1 cellular context compared by ENCODE assay signal in the genomic region with DNA sequence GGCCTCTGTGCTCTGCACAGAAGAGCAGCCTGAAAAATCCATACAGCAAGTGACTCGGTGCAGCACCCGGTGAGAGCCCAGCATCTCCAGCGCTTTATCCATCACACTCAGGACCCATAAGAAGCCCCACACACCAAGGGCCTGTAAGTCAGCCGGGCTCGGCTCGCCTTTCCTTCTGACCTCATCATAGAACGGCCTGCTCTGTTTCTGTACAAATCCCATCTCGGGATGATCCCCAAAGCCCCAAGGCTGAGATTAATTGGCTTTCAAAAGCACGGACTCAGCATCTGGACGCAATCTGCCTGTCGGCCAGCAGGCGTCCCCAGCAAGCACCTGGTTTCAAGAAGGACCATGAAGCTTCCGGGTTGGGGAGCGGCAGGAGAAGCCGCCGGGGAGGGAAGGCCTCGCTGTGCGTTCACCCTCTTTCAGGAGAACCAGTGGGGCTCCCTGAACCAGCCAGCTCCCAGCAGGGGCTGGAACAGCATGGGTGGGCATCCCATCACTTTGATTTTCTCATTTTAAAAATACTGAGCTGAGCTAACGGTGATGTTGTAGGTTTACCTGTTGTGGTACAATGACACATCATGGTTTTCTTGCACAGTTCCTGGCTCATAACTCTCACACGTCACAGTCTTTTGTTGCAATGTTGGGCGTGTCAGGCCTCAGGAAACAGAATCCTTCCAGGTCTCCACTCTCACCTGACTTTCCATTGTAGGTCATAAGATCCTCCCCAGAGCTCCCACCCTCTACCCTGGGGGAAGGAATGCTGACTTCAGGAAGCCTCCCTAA.
TF ChIP-seq lines count a peak whose summit lies in the region.

No MANE protein-coding gene starts in this region.

TF ChIP-seq in SK-N-SH, 30 proteins besides CTCF, POLR2A, EP300 and RAD21 (continued from another document):
- TF ChIP-seq USF2 (IDR thresholded peaks at IDR 0.05; ENCODE audit: borderline replicate concordance, low read depth, low read length) (0 out of 2 replicates have a peak, but pooled peaks have one; percentile 5), GATA2 (CRISPR knock-in tag; IDR thresholded peaks at IDR 0.05) (no peak), POLR2AphosphoS5 (IDR thresholded peaks at IDR 0.05; ENCODE audit: low read depth, low read length) (peak; percentile 82), RCOR1 (IDR thresholded peaks at IDR 0.05; ENCODE audit: low read length) (peak; percentile 72), FOXM1 (IDR thresholded peaks at IDR 0.05; ENCODE audit: low read depth) (no peak), NRF1 (IDR thresholded peaks at IDR 0.05; ENCODE audit: low read depth, low read length) (no peak), TEAD4 (IDR thresholded peaks at IDR 0.05; ENCODE audit: borderline replicate concordance, insufficient read depth) (no peak), TAF1 (IDR thresholded peaks at IDR 0.05; ENCODE audit: borderline replicate concordance, low read depth, low read length) (peak; percentile 50; the same call in 1 of the 2 replicates), MEF2A (IDR thresholded peaks at IDR 0.05; ENCODE audit: borderline replicate concordance, low read depth) (no peak), SMC3 (IDR thresholded peaks at IDR 0.05; ENCODE audit: low read depth, low read length) (peak; percentile 51; the same call in 1 of the 2 replicates), MAX (IDR thresholded peaks at IDR 0.05; ENCODE audit: low read depth) (peak; percentile 87), RFX5 (IDR thresholded peaks at IDR 0.05; ENCODE audit: low read length) (no peak), EZH2phosphoT487 (IDR thresholded peaks at IDR 0.05; ENCODE audit: borderline replicate concordance, low read depth) (no peak), GABPA (IDR thresholded peaks at IDR 0.05; ENCODE audit: low read depth) (no peak), FOXJ3 (CRISPR knock-in tag; IDR thresholded peaks at IDR 0.05) (no peak), CHD2 (IDR thresholded peaks at IDR 0.05; ENCODE audit: low read length, partially characterized antibody) (peak; percentile 72), ELF1 (IDR thresholded peaks at IDR 0.05) (peak; percentile 95), SIN3A (IDR thresholded peaks at IDR 0.05; ENCODE audit: borderline replicate concordance, low read depth, low read length) (0 out of 2 replicates have a peak, but pooled peaks have one; percentile 75), FOSL2 (IDR thresholded peaks at IDR 0.05; ENCODE audit: borderline replicate concordance, low read depth) (no peak; the same call in 1 of the 2 replicates)
- TF ChIP-seq, protein P1, sequence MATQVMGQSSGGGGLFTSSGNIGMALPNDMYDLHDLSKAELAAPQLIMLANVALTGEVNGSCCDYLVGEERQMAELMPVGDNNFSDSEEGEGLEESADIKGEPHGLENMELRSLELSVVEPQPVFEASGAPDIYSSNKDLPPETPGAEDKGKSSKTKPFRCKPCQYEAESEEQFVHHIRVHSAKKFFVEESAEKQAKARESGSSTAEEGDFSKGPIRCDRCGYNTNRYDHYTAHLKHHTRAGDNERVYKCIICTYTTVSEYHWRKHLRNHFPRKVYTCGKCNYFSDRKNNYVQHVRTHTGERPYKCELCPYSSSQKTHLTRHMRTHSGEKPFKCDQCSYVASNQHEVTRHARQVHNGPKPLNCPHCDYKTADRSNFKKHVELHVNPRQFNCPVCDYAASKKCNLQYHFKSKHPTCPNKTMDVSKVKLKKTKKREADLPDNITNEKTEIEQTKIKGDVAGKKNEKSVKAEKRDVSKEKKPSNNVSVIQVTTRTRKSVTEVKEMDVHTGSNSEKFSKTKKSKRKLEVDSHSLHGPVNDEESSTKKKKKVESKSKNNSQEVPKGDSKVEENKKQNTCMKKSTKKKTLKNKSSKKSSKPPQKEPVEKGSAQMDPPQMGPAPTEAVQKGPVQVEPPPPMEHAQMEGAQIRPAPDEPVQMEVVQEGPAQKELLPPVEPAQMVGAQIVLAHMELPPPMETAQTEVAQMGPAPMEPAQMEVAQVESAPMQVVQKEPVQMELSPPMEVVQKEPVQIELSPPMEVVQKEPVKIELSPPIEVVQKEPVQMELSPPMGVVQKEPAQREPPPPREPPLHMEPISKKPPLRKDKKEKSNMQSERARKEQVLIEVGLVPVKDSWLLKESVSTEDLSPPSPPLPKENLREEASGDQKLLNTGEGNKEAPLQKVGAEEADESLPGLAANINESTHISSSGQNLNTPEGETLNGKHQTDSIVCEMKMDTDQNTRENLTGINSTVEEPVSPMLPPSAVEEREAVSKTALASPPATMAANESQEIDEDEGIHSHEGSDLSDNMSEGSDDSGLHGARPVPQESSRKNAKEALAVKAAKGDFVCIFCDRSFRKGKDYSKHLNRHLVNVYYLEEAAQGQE (IDR thresholded peaks at IDR 0.05; ENCODE audit: low read depth, low read length), result 0 out of 2 replicates have a peak, but pooled peaks have one; percentile 54
- TF ChIP-seq, protein P2, sequence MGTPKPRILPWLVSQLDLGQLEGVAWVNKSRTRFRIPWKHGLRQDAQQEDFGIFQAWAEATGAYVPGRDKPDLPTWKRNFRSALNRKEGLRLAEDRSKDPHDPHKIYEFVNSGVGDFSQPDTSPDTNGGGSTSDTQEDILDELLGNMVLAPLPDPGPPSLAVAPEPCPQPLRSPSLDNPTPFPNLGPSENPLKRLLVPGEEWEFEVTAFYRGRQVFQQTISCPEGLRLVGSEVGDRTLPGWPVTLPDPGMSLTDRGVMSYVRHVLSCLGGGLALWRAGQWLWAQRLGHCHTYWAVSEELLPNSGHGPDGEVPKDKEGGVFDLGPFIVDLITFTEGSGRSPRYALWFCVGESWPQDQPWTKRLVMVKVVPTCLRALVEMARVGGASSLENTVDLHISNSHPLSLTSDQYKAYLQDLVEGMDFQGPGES (IDR thresholded peaks at IDR 0.05; ENCODE audit: low read depth, low read length), result no peak
- TF ChIP-seq, protein P3, sequence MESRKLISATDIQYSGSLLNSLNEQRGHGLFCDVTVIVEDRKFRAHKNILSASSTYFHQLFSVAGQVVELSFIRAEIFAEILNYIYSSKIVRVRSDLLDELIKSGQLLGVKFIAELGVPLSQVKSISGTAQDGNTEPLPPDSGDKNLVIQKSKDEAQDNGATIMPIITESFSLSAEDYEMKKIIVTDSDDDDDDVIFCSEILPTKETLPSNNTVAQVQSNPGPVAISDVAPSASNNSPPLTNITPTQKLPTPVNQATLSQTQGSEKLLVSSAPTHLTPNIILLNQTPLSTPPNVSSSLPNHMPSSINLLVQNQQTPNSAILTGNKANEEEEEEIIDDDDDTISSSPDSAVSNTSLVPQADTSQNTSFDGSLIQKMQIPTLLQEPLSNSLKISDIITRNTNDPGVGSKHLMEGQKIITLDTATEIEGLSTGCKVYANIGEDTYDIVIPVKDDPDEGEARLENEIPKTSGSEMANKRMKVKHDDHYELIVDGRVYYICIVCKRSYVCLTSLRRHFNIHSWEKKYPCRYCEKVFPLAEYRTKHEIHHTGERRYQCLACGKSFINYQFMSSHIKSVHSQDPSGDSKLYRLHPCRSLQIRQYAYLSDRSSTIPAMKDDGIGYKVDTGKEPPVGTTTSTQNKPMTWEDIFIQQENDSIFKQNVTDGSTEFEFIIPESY (IDR thresholded peaks at IDR 0.05; ENCODE audit: borderline replicate concordance, low read depth), result no peak
